In genomic region chr1:66938618-66939017, GRCh38 we compare ENCODE assay signal across 16 cellular contexts. TPM values are rescaled to one million over a fixed set of nuclear protein-coding genes. Genes with fewer than 3 reads are reported as not detected.
DNase-seq lines count a peak whose midpoint lies in the region; ATAC-seq and TF ChIP-seq lines count a peak whose summit lies in the region.
"Had no signal": no experiment of that assay in that cellular context is flagged by ENCODE, and none has a peak within 500 bp of the region (broad histone marks: within the 10 kb centered on the region; RNA-seq: fewer than 3 reads in every experiment).

No MANE protein-coding gene starts in this region.

- peaks cover 0 to 1% of the 10 kb centered on the region in 2 donors for H3K9me3 Mint-ChIP-seq in activated T-cell treated with anti-CD3 and anti-CD28 coated beads, Interleukin-2, amount 50 U/mL, for 72 hours
- H3K9me3 Mint-ChIP-seq: activated CD4-positive, alpha-beta T cell treated with anti-CD3 and anti-CD28 coated beads, Interleukin-2, amount 10 ng/mL, durations not matched to agents 24 days and 14 days; activated naive CD4-positive, alpha-beta T cell treated with anti-CD3 and anti-CD28 coated beads, Interleukin-2, amount 10 ng/mL, durations not matched to agents 7 days and 5 days had no signal

- no peak for ATAC-seq in activated T-cell treated with anti-CD3 and anti-CD28 coated beads, Interleukin-2, amount 50 U/mL, for 72 hours (replicated peaks in 1 of 2)
- no peak for ATAC-seq in HG02759 (IDR thresholded peaks at IDR 0.05; ENCODE audit: unreplicated experiment)

- peak overlapping the region; percentile 40 for H3K27ac ChIP-seq in osteoblast (ENCODE audit: low read depth, low read length)
- H3K27ac ChIP-seq: lower lobe of right lung had no signal

- H3K4me2 ChIP-seq in osteoblast (ENCODE audit: insufficient read depth, low read length) = peak overlapping the region; percentile 2

- H3K27ac Mint-ChIP-seq in activated T-cell treated with anti-CD3 and anti-CD28 coated beads, Interleukin-2, amount 50 U/mL, for 72 hours = peak overlapping the region; percentile 14
- H3K27ac Mint-ChIP-seq: activated CD4-positive, alpha-beta T cell treated with anti-CD3 and anti-CD28 coated beads, Interleukin-2, amount 10 ng/mL, durations not matched to agents 24 days and 14 days; activated naive CD4-positive, alpha-beta T cell treated with anti-CD3 and anti-CD28 coated beads, Interleukin-2, amount 10 ng/mL, durations not matched to agents 7 days and 5 days had no signal

- H3K4me1 Mint-ChIP-seq in activated T-cell treated with anti-CD3 and anti-CD28 coated beads, Interleukin-2, amount 50 U/mL, for 72 hours (ENCODE audit: low read depth) = peaks cover 87% of the 10 kb centered on the region

- no peak for TF ChIP-seq POLR2A in NB4 (IDR thresholded peaks at IDR 0.05; ENCODE audit: extremely low read depth, insufficient read length)

- H3K36me3 Mint-ChIP-seq in activated T-cell treated with anti-CD3 and anti-CD28 coated beads, Interleukin-2, amount 50 U/mL, for 72 hours (ENCODE audit: insufficient read depth in 2 of 2) = peaks cover 5 to 12% of the 10 kb centered on the region in 2 donors

- in situ Hi-C loops in astrocyte of the spinal cord (cut with HindIII; ENCODE audit: low sequenced_read_pairs) = no loop called here

- TF ChIP-seq CTCF in NB4 (IDR thresholded peaks at IDR 0.05; ENCODE audit: low read depth, low read length) = no peak
- no peak for TF ChIP-seq CTCF in astrocyte of the spinal cord (IDR thresholded peaks at IDR 0.05; ENCODE audit: low read depth, low read length)
- no peak for TF ChIP-seq CTCF in osteoblast (IDR thresholded peaks at IDR 0.05; ENCODE audit: extremely low read depth, low read depth, low read length)

- DNase-seq in activated T-cell treated with anti-CD3 and anti-CD28 coated beads, Interleukin-2, amount 50 U/mL, for 72 hours = no peak
- no peak for DNase-seq in activated T-cell treated with anti-CD3 and anti-CD28 coated beads for 4 hours
- peak; percentile 43 for DNase-seq in NB4 (ENCODE audit: low read depth)
- DNase-seq in astrocyte of the spinal cord (ENCODE audit: low read depth, low spot score) = peak; percentile 53
- no peak for DNase-seq in osteoblast (ENCODE audit: insufficient read length, low spot score, missing footprints)
- no peak for DNase-seq in activated naive CD4-positive, alpha-beta T cell treated with anti-CD3 and anti-CD28 coated beads, Interleukin-2, amount 50 U/mL, for 16 hours
- DNase-seq in AG08396 (ENCODE audit: low spot score) = no peak
- DNase-seq: activated CD4-positive, alpha-beta T cell treated with anti-CD3 and anti-CD28 coated beads, Interleukin-2, amount 10 ng/mL, durations not matched to agents 24 days and 14 days; activated naive CD4-positive, alpha-beta T cell treated with anti-CD3 and anti-CD28 coated beads, Interleukin-2, amount 10 ng/mL, durations not matched to agents 7 days and 5 days; lower lobe of right lung; NCI-H1092 treated with DMSO at 0.1 percent for 48 hours; NCI-H526; occipital lobe; stimulated activated CD4-positive, alpha-beta T cell treated with anti-CD3 and anti-CD28 coated beads, Interleukin-15, amount 100 ng/mL, for 24 hours; stimulated activated CD8-positive, alpha-beta memory T cell treated with anti-CD3 and anti-CD28 coated beads, Interleukin-4, amount 100 ng/mL, for 48 hours had no signal

- peaks cover 36% of the 10 kb centered on the region for H3K4me1 ChIP-seq in osteoblast (ENCODE audit: insufficient read depth, low read length)

- H3K4me3 ChIP-seq in NB4 (ENCODE audit: low read depth, low read length) (no peak overlapping the region), astrocyte of the spinal cord (ENCODE audit: low read depth, low read length) (no peak overlapping the region), osteoblast (ENCODE audit: insufficient read depth, low read length) (no peak overlapping the region)
- H3K4me3 ChIP-seq: lower lobe of right lung had no signal

- H2AFZ ChIP-seq in osteoblast (ENCODE audit: low read length) = no peak overlapping the region

- H3K9me3 ChIP-seq in osteoblast (ENCODE audit: low read depth, low read length) = no peaks in the 10 kb centered on the region
- H3K9me3 ChIP-seq: lower lobe of right lung had no signal

- H3K79me2 ChIP-seq in osteoblast (ENCODE audit: insufficient read depth, low read length) = peaks cover 97% of the 10 kb centered on the region

- peaks cover 2% of the 10 kb centered on the region for H4K20me1 ChIP-seq in osteoblast (ENCODE audit: insufficient read depth, low read length)

- H3K27me3 ChIP-seq in osteoblast (ENCODE audit: insufficient read depth, low read length) = no peaks in the 10 kb centered on the region

- H3K27me3 Mint-ChIP-seq in activated T-cell treated with anti-CD3 and anti-CD28 coated beads, Interleukin-2, amount 50 U/mL, for 72 hours (ENCODE audit: low read depth) = no peaks in the 10 kb centered on the region
- H3K27me3 Mint-ChIP-seq: activated CD4-positive, alpha-beta T cell treated with anti-CD3 and anti-CD28 coated beads, Interleukin-2, amount 10 ng/mL, durations not matched to agents 24 days and 14 days; activated naive CD4-positive, alpha-beta T cell treated with anti-CD3 and anti-CD28 coated beads, Interleukin-2, amount 10 ng/mL, durations not matched to agents 7 days and 5 days had no signal

- peaks cover 5% of the 10 kb centered on the region for H3K36me3 ChIP-seq in osteoblast (ENCODE audit: insufficient read depth, low read length)

- H3K4me3 Mint-ChIP-seq in activated T-cell treated with anti-CD3 and anti-CD28 coated beads, Interleukin-2, amount 50 U/mL, for 72 hours = peak overlapping the region in 1 of 2 donors; percentile 42
- H3K4me3 Mint-ChIP-seq: activated CD4-positive, alpha-beta T cell treated with anti-CD3 and anti-CD28 coated beads, Interleukin-2, amount 10 ng/mL, durations not matched to agents 24 days and 14 days; activated naive CD4-positive, alpha-beta T cell treated with anti-CD3 and anti-CD28 coated beads, Interleukin-2, amount 10 ng/mL, durations not matched to agents 7 days and 5 days had no signal

RNA-seq across cellular contexts. Expression of gene MIER1, which starts 13.8 kb away (rescaled TPM):
- 10 to 100 TPM; 60.0 to 60.1 TPM for total RNA-seq in activated T-cell treated with anti-CD3 and anti-CD28 coated beads, Interleukin-2, amount 50 U/mL, for 72 hours
- 53.2 and 58.0 TPM in 2 replicates for total RNA-seq in osteoblast

RNA-seq across cellular contexts. Expression of gene DNAI4, which starts 14.0 kb away (rescaled TPM):
- total RNA-seq in activated T-cell treated with anti-CD3 and anti-CD28 coated beads, Interleukin-2, amount 50 U/mL, for 72 hours = 1 to 10 TPM; 1.8 to 3.1 TPM
- 12.7 and 15.0 TPM in 2 replicates for total RNA-seq in osteoblast

Comparison
In these comparisons a context has a peak if more than half of its experiments do, and no peak if none do; other contexts are left out.
1. DNase-seq: peak in NB4 (single experiment) and astrocyte of the spinal cord (single experiment); none in activated T-cell treated with anti-CD3 and anti-CD28 coated beads, Interleukin-2, amount 50 U/mL, for 72 hours (0 of 2), activated T-cell treated with anti-CD3 and anti-CD28 coated beads for 4 hours (single experiment), osteoblast (single experiment), activated naive CD4-positive, alpha-beta T cell treated with anti-CD3 and anti-CD28 coated beads, Interleukin-2, amount 50 U/mL, for 16 hours (single experiment) and AG08396 (single experiment).